In the genomic region with DNA sequence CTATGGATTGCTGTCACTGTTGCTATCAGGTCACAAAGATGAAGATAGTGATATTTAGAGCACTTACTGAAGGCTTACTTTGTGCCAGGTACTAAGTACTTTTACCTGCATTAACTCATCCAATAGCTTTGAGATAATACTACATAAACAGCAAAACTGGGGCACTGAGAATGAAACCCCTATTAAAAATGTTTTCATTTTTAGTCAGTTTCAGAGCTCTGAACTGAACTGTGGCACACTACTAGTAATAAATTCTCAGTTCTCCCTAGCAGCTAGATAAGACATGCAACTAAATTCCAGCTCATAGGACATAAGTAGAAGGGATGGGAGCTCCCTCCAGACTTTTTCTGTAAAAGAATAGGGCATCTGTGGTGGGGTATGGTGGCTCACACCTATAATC, we compare ENCODE assay signal across 22 cellular contexts. TPM values are rescaled to one million over a fixed set of nuclear protein-coding genes. Genes with fewer than 3 reads are reported as not detected.
A peak's percentile ranks its signal among the peaks of the same experiment; 100 is the strongest.
DNase-seq lines count a peak whose midpoint lies in the region; ATAC-seq, FAIRE-seq and TF ChIP-seq lines count a peak whose summit lies in the region.
"Had no signal": no experiment of that assay in that cellular context is flagged by ENCODE, and none has a peak within 500 bp of the region (broad histone marks: within the 10 kb centered on the region; RNA-seq: fewer than 3 reads in every experiment).

No MANE protein-coding gene starts in this region.

- DNase-seq in GM12865 (ENCODE audit: low read depth) (peak; percentile 67), GM13977 (ENCODE audit: low spot score) (peak; percentile 35), GM20000 (ENCODE audit: low spot score) (peak; percentile 27), GM12878 (ENCODE audit: low read depth, low spot score) (peak; percentile 33), mesenteric fat pad (ENCODE audit: low spot score) (no peak), NCI-H1105 (lab: John Stamatoyannopoulos, UW) (no peak)
- DNase-seq: 8988T; ACHN; AML-193; BE2C; CD4-positive, alpha-beta T cell; CD8-positive, alpha-beta memory T cell; DMS 273 treated with DMSO at 0.1 percent for 48 hours; EL; GDM1; H9 had no signal

- H3K9ac ChIP-seq in GM12878 (ENCODE audit: control insufficient read depth, insufficient read depth, low read length) = no peak overlapping the region
- H3K9ac ChIP-seq: BLaER1 treated with 17β-estradiol and CSF1 and Interleukin-3, amounts not matched to agents 10 nM and 100 nM had no signal

- ATAC-seq in GM12878 = peak; percentile 85
- no peak for ATAC-seq in HG02981 (IDR thresholded peaks at IDR 0.05; ENCODE audit: unreplicated experiment)
- ATAC-seq: A549, GM23338, HCT116 had no signal

- TF ChIP-seq RAD21 in GM12878 (IDR thresholded peaks at IDR 0.05; ENCODE audit: insufficient read depth, low read depth, low read length) = no peak

- no peaks in the 10 kb centered on the region for H3K27me3 ChIP-seq in GM12878 (replicated peaks in 1 of 2; ENCODE audit: control insufficient read depth in 2 of 2, insufficient read depth in 2 of 2, low read length in 1 of 2)
- H3K27me3 ChIP-seq: BE2C; BLaER1 treated with 17β-estradiol and CSF1 and Interleukin-3, amounts not matched to agents 10 nM and 100 nM had no signal

- peak; percentile 18 for FAIRE-seq in GM12878 (lab: Jason Lieb, UNC)
- FAIRE-seq: A549, D721Med had no signal

- TF ChIP-seq POLR2A in GM12878 (IDR thresholded peaks at IDR 0.05; ENCODE audit: low read depth, low read length) = no peak

- TF ChIP-seq CTCF in GM12865 (IDR thresholded peaks at IDR 0.05; ENCODE audit: insufficient read depth, low read depth, low read length, missing control alignments) (no peak), GM13977 (IDR thresholded peaks at IDR 0.05; ENCODE audit: extremely low read depth, insufficient read depth, missing control alignments) (no peak), GM20000 (IDR thresholded peaks at IDR 0.05; ENCODE audit: extremely low read depth, missing control alignments) (no peak), GM12878 (IDR thresholded peaks at IDR 0.05 in 2 of 3, conservative IDR thresholded peaks at IDR 0.05 in 1 of 3; ENCODE audit: control insufficient read depth in 2 of 3, extremely low read depth in 1 of 3, insufficient read depth in 1 of 3, low read depth in 3 of 3, low read length in 3 of 3) (no peak)

- POLR2A ChIA-PET in GM12878 (lab: Charles Lee) = interaction anchor here (2.5 kb wide), 1 partner anchor 23 kb away, joined by 10 read pairs; a partner anchor contains a TSS

- peak overlapping the region; percentile 77 for H3K27ac ChIP-seq in GM12878 (ENCODE audit: control insufficient read depth, insufficient read depth)
- H3K27ac ChIP-seq: A549; BLaER1 treated with 17β-estradiol and CSF1 and Interleukin-3, amounts not matched to agents 10 nM and 100 nM had no signal

- H3K4me3 ChIP-seq in GM12865 (ENCODE audit: low read depth, low read length) = no peak overlapping the region
- no peak overlapping the region for H3K4me3 ChIP-seq in GM12878
- H3K4me3 ChIP-seq: A549; BLaER1 treated with 17β-estradiol and CSF1 and Interleukin-3, amounts not matched to agents 10 nM and 100 nM; GM23338 had no signal

- peaks cover 27% of the 10 kb centered on the region for H3K4me1 ChIP-seq in GM12878 (ENCODE audit: control insufficient read depth, insufficient read depth, low read length)
- H3K4me1 ChIP-seq: A549, BE2C had no signal

- no peaks in the 10 kb centered on the region for H4K20me1 ChIP-seq in GM12878 (ENCODE audit: control insufficient read depth, insufficient read depth)

- peaks cover 6 to 25% of the 10 kb centered on the region in 2 experiments for H3K36me3 ChIP-seq in GM12878 (ENCODE audit: control insufficient read depth in 2 of 2, insufficient read depth in 2 of 2, low read length in 1 of 2)
- H3K36me3 ChIP-seq: BE2C had no signal

- SMC1A ChIA-PET in GM12878 (lab: Charles Lee; ENCODE audit: uncharacterized antibody, unreplicated experiment) = interaction anchor here (0.7 to 3.8 kb wide), 8 partner anchors 10 to 115 kb away, joined by 3 to 21 read pairs (median 4); no protein-coding TSS in a partner anchor

- no peak for TF ChIP-seq EP300 in GM12878 (IDR thresholded peaks at IDR 0.05; ENCODE audit: borderline replicate concordance in 1 of 2, control insufficient read depth in 1 of 2, low read depth in 2 of 2, low read length in 2 of 2)

- H2AFZ ChIP-seq in GM12878 (ENCODE audit: control insufficient read depth, low read depth, low read length) = no peak overlapping the region
- H2AFZ ChIP-seq: GM23338 had no signal

- no peaks in the 10 kb centered on the region for H3K79me2 ChIP-seq in GM12878 (ENCODE audit: control insufficient read depth, insufficient read depth, low read length)

- intact Hi-C loops in GM12878 (cut with micrococcal nuclease; ENCODE audit: unreplicated experiment) = no loop called here

- peak overlapping the region; percentile 11; the same call in 1 of the 2 replicates for H3K4me2 ChIP-seq in GM12878 (ENCODE audit: control insufficient read depth, insufficient read depth)
- H3K4me2 ChIP-seq: A549; BLaER1 treated with 17β-estradiol and CSF1 and Interleukin-3, amounts not matched to agents 10 nM and 100 nM; GM23338 had no signal

- in situ Hi-C loops in GM13977 (cut with MboI; ENCODE audit: low pct_unique_long_range_greater_than_20kb, low sequenced_read_pairs, unreplicated experiment) (no loop called here), GM12878 (cut with MboI) (no loop called here)

- CTCF ChIA-PET in GM12878 (lab: Yijun Ruan, JAX) = interaction anchor here (0.6 to 3.6 kb wide), 10 partner anchors 10 to 376 kb away, joined by 3 to 21 read pairs (median 5); no protein-coding TSS in a partner anchor

- no TSS peak for BruUV-seq in GM12878 (replicated peaks; lab: Mats Ljungman, UMichigan)

- RAD21 ChIA-PET in GM12878 (lab: Charles Lee; ENCODE audit: unreplicated experiment) = interaction anchor here (1.1 to 2.8 kb wide), 3 partner anchors 23 to 34 kb away, joined by 5 to 10 read pairs (median 6); no protein-coding TSS in a partner anchor

- no peaks in the 10 kb centered on the region; the same call in 2 of the 3 replicates for H3K9me3 ChIP-seq in GM12878 (replicated peaks; ENCODE audit: control insufficient read depth, insufficient read depth, low read length)
- H3K9me3 ChIP-seq: A549; BE2C; BLaER1 treated with 17β-estradiol and CSF1 and Interleukin-3, amounts not matched to agents 10 nM and 100 nM had no signal

TF ChIP-seq in GM12878, 131 proteins besides CTCF, POLR2A, EP300 and RAD21 (continues in another document):
- TF ChIP-seq, protein P1, sequence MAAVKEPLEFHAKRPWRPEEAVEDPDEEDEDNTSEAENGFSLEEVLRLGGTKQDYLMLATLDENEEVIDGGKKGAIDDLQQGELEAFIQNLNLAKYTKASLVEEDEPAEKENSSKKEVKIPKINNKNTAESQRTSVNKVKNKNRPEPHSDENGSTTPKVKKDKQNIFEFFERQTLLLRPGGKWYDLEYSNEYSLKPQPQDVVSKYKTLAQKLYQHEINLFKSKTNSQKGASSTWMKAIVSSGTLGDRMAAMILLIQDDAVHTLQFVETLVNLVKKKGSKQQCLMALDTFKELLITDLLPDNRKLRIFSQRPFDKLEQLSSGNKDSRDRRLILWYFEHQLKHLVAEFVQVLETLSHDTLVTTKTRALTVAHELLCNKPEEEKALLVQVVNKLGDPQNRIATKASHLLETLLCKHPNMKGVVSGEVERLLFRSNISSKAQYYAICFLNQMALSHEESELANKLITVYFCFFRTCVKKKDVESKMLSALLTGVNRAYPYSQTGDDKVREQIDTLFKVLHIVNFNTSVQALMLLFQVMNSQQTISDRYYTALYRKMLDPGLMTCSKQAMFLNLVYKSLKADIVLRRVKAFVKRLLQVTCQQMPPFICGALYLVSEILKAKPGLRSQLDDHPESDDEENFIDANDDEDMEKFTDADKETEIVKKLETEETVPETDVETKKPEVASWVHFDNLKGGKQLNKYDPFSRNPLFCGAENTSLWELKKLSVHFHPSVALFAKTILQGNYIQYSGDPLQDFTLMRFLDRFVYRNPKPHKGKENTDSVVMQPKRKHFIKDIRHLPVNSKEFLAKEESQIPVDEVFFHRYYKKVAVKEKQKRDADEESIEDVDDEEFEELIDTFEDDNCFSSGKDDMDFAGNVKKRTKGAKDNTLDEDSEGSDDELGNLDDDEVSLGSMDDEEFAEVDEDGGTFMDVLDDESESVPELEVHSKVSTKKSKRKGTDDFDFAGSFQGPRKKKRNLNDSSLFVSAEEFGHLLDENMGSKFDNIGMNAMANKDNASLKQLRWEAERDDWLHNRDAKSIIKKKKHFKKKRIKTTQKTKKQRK (IDR thresholded peaks at IDR 0.05; ENCODE audit: low read depth, low read length) = no peak
- TF ChIP-seq, protein P2, sequence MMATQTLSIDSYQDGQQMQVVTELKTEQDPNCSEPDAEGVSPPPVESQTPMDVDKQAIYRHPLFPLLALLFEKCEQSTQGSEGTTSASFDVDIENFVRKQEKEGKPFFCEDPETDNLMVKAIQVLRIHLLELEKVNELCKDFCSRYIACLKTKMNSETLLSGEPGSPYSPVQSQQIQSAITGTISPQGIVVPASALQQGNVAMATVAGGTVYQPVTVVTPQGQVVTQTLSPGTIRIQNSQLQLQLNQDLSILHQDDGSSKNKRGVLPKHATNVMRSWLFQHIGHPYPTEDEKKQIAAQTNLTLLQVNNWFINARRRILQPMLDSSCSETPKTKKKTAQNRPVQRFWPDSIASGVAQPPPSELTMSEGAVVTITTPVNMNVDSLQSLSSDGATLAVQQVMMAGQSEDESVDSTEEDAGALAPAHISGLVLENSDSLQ (IDR thresholded peaks at IDR 0.05) = no peak
- no peak for TF ChIP-seq WRNIP1 (IDR thresholded peaks at IDR 0.05; ENCODE audit: borderline replicate concordance, low read depth, low read length)

RNA-seq across cellular contexts. Expression of a gene that starts 24.0 kb away (rescaled TPM):
- total RNA-seq in GM12878 (2013; cell fraction: nucleolus; rRNA removed) = 26.0 and 27.5 TPM in 2 replicates
- total RNA-seq in GM12878 (2014; rRNA removed) = 29.7 and 32.8 TPM in 2 replicates
- total RNA-seq in GM12878 (2014; rRNA removed; fragmentation: Illumina TruSeq; extraction: Trizol) = 40.9 and 41.2 TPM in 2 replicates
- total RNA-seq in GM12878 (2021) = 30.6 and 31.3 TPM in 2 replicates
- polyA plus RNA-seq in GM12878 (2011; ENCODE audit: low read depth) = 24.6 TPM
- 37.0 and 38.5 TPM in 2 replicates for polyA plus RNA-seq in GM12878 (2011; rRNA removed)
- 24.0 and 24.7 TPM in 2 replicates for polyA plus RNA-seq in GM12878 (2011; cell fraction: cytosol; rRNA removed)
- polyA plus RNA-seq in GM12878 (2011; cell fraction: nucleus; rRNA removed) = 23.9 and 27.9 TPM in 2 replicates
- polyA plus RNA-seq in GM12878 (2012) = 37.6 and 38.4 TPM in 2 replicates
- 39.9 and 40.8 TPM in 2 replicates for polyA plus RNA-seq in GM12878 (2014; fragmentation: Illumina TruSeq; extraction: Trizol)
- 10 to 100 TPM; 39.1 to 42.0 TPM for polyA plus RNA-seq in GM12878 (2014; fragmentation: Nextera tagmentation; extraction: Ambion mirVana)
- polyA plus RNA-seq in GM12878 (2014; rRNA removed) = 29.8 and 34.5 TPM in 2 replicates
- 10 to 100 TPM; 43.6 to 50.8 TPM for polyA plus RNA-seq in GM12878 (2016; fragmentation: Nextera tagmentation; extraction: Ambion mirVana)
- 31.3 and 32.5 TPM in 2 replicates for polyA minus RNA-seq in GM12878 (2011; rRNA and poly(A)+ RNA removed)
- 8.3 and 15.9 TPM in 2 replicates for polyA minus RNA-seq in GM12878 (2011; cell fraction: cytosol; rRNA and poly(A)+ RNA removed)
- 11.7 and 21.0 TPM in 2 replicates for polyA minus RNA-seq in GM12878 (2011; cell fraction: nucleus; rRNA and poly(A)+ RNA removed)
- 57.3 TPM for total RNA-seq in mesenteric fat pad

Comparison
In these comparisons a context has a peak if more than half of its experiments do, and no peak if none do; other contexts are left out.
1. DNase-seq: peak in GM12865 (single experiment), GM13977 (single experiment), GM20000 (single experiment) and GM12878 (single experiment); none in mesenteric fat pad (single experiment) and NCI-H1105 (single experiment).